In genomic region chr13:39279077-39279476, GRCh38 we compare ENCODE assay signal across 20 cellular contexts.
"Had no signal": no experiment of that assay in that cellular context is flagged by ENCODE, and none has a peak within 500 bp of the region (broad histone marks: within the 10 kb centered on the region; RNA-seq: fewer than 3 reads in every experiment).

No MANE protein-coding gene starts in this region.

- H3K9me3 ChIP-seq: SK-N-SH had no signal

- ATAC-seq: T-helper 17 cell had no signal

- H3K9ac ChIP-seq: SK-N-SH had no signal

- H3K4me2 ChIP-seq: SK-N-SH had no signal

- H3K27ac ChIP-seq: HL-60 had no signal

- FAIRE-seq: HTR-8/SVneo, RCC 7860 had no signal

- DNase-seq: MV-4-11, NCI-H1048, NCI-H1105, NCI-H1417, NCI-H1436 treated with DMSO at 0.1 percent for 48 hours, NCI-H1694, NCI-H187 treated with DMSO at 0.1 percent for 48 hours, NCI-H2029 treated with DMSO at 0.1 percent for 48 hours, NCI-H2227 treated with DMSO at 0.1 percent for 48 hours, NCI-H524, NCI-H69, NCI-H774, RPMI8226, SHP77, SK-N-SH, T-helper 1 cell, T-helper 17 cell had no signal
